In genomic region chr16:16052916-16053315, GRCh38 we compare ENCODE assay signal across 13 cellular contexts.
A peak's percentile ranks its signal among the peaks of the same experiment; 100 is the strongest.
DNase-seq lines count a peak whose midpoint lies in the region; ATAC-seq and TF ChIP-seq lines count a peak whose summit lies in the region.
"Had no signal": no experiment of that assay in that cellular context is flagged by ENCODE, and none has a peak within 500 bp of the region (broad histone marks: within the 10 kb centered on the region; RNA-seq: fewer than 3 reads in every experiment).

No MANE protein-coding gene starts in this region.

- no peak overlapping the region for H3K23ac ChIP-seq in IMR-90 (ENCODE audit: low read depth, low read length)
- H3K23ac ChIP-seq in mesenchymal stem cell (ENCODE audit: low read length in 2 of 2), result no peak overlapping the region

- H3K9ac ChIP-seq in IMR-90 (ENCODE audit: low read depth, low read length) (no peak overlapping the region), mesenchymal stem cell (ENCODE audit: low read length) (no peak overlapping the region)

- H3K27ac Mint-ChIP-seq in type B pancreatic cell (no peak overlapping the region), glutamatergic neuron (ENCODE audit: unreplicated experiment) (no peak overlapping the region)

- H3K4me2 ChIP-seq in IMR-90 (ENCODE audit: low read depth, low read length), result no peak overlapping the region
- H3K4me2 ChIP-seq in mesenchymal stem cell (ENCODE audit: low read length, poor library complexity, severe bottlenecking), result no peak overlapping the region

- H2BK12ac ChIP-seq in mesenchymal stem cell (ENCODE audit: low read length in 2 of 2), result no peak overlapping the region

- H4K91ac ChIP-seq in IMR-90 (ENCODE audit: insufficient read depth, low read depth, low read length), result no peak overlapping the region
- no peak overlapping the region for H4K91ac ChIP-seq in mesenchymal stem cell (ENCODE audit: low read length)

- no TSS peak for BruUV-seq in IMR-90 (replicated peaks; lab: Mats Ljungman, UMichigan)

- H3K4me3 ChIP-seq in AG04450 (ENCODE audit: low read depth, low read length) (no peak overlapping the region), IMR-90 (ENCODE audit: insufficient read depth, low read depth, low read length) (no peak overlapping the region), brain microvascular endothelial cell (ENCODE audit: low read depth, low read length) (no peak overlapping the region), mesenchymal stem cell (ENCODE audit: insufficient read depth in 1 of 2, low read depth in 1 of 2, low read length in 2 of 2) (no peak overlapping the region), upper lobe of left lung (no peak overlapping the region)

- peaks cover 26% of the 10 kb centered on the region for H3K9me1 ChIP-seq in IMR-90 (ENCODE audit: insufficient read depth, low read length)

- CTCF ChIA-PET in AG04450 (lab: Charles Lee) (interaction anchor here (1.3 kb wide), 1 partner anchor 178 kb away, joined by 5 read pairs; no protein-coding TSS in a partner anchor), IMR-90 (lab: Yijun Ruan, JAX) (no interaction called here)

- H4K8ac ChIP-seq in IMR-90 (ENCODE audit: low read depth in 2 of 2, low read length in 2 of 2), result no peak overlapping the region
- no peak overlapping the region for H4K8ac ChIP-seq in mesenchymal stem cell (ENCODE audit: low read length)

- peak; percentile 73 for ATAC-seq in IMR-90 (ENCODE audit: low read depth)
- ATAC-seq in upper lobe of left lung (ENCODE audit: low FRiP score in 2 of 2), result no peak
- ATAC-seq in HG03159 (IDR thresholded peaks at IDR 0.05; ENCODE audit: unreplicated experiment), result no peak

- DNase-seq in AG04450 (ENCODE audit: low read depth, low spot score), result peak; percentile 38
- DNase-seq in IMR-90, result peak; percentile 89
- DNase-seq in brain microvascular endothelial cell, result peak; percentile 52
- DNase-seq in mesenchymal stem cell, result peak; percentile 88
- DNase-seq in type B pancreatic cell (ENCODE audit: extremely low spot score, unreplicated experiment), result no peak
- DNase-seq in upper lobe of left lung, result no peak
- DNase-seq in glutamatergic neuron, result no peak
- DNase-seq: AML-193, NCI-H1436, NCI-H2081, NCI-H524, SIG-M5 had no signal

- WGBS in IMR-90 (ENCODE audit: extremely low coverage in 2 of 2, insufficient read length in 1 of 2), 2 experiments, result 40% methylated on average over 1 of the region's 3 CpGs; no CpG with 5 or more reads in 1 of the 2 experiments
- 78% methylated on average over 2 of the region's 3 CpGs for WGBS in mesenchymal stem cell
- 86 to 92% methylated on average over 3 of the region's 3 CpGs for WGBS in upper lobe of left lung, 2 donors

- H4K20me1 ChIP-seq in IMR-90 (ENCODE audit: insufficient read depth, low read length), result peaks cover 25% of the 10 kb centered on the region; the same call in 1 of the 2 replicates

- H2BK120ac ChIP-seq in IMR-90 (ENCODE audit: low read depth, low read length) (no peak overlapping the region), mesenchymal stem cell (ENCODE audit: low read depth, low read length) (no peak overlapping the region)

- TF ChIP-seq RAD21 in IMR-90 (IDR thresholded peaks at IDR 0.05; ENCODE audit: low read length), result no peak

- H3K79me1 ChIP-seq in IMR-90 (ENCODE audit: low read depth in 1 of 2, low read length in 2 of 2), result peaks cover 48 to 66% of the 10 kb centered on the region in 2 experiments
- H3K79me1 ChIP-seq in mesenchymal stem cell (replicated peaks; ENCODE audit: low read length, poor library complexity, severe bottlenecking), result peaks cover under 1% of the 10 kb centered on the region

- H3K4me3 Mint-ChIP-seq in type B pancreatic cell (no peak overlapping the region), glutamatergic neuron (ENCODE audit: unreplicated experiment) (no peak overlapping the region)

- dilution Hi-C loops in IMR-90 (cut with HindIII; ENCODE audit: low sequenced_read_pairs, unreplicated experiment), result no loop called here

- H2BK20ac ChIP-seq in IMR-90 (ENCODE audit: low read depth, low read length), result no peak overlapping the region

- H3K4ac ChIP-seq in IMR-90 (ENCODE audit: low read depth, low read length) (no peak overlapping the region), mesenchymal stem cell (ENCODE audit: low read depth in 1 of 2, low read length in 2 of 2) (no peak overlapping the region)

- H3K4me1 ChIP-seq in IMR-90 (ENCODE audit: control insufficient read depth, insufficient read depth, low read length), result peaks cover 4% of the 10 kb centered on the region
- no peaks in the 10 kb centered on the region for H3K4me1 ChIP-seq in mesenchymal stem cell (ENCODE audit: control insufficient read depth, insufficient read depth, low read depth, low read length)
- no peaks in the 10 kb centered on the region for H3K4me1 ChIP-seq in upper lobe of left lung

- H3K9me3 ChIP-seq in AG04450 (ENCODE audit: control insufficient read depth, insufficient read depth, low read length) (no peaks in the 10 kb centered on the region), IMR-90 (ENCODE audit: control insufficient read depth, insufficient read depth, low read length) (no peaks in the 10 kb centered on the region), mesenchymal stem cell (ENCODE audit: control insufficient read depth, low read length) (no peaks in the 10 kb centered on the region), upper lobe of left lung (no peaks in the 10 kb centered on the region)

- H3K9me3 Mint-ChIP-seq in type B pancreatic cell, result no peaks in the 10 kb centered on the region
- H3K9me3 Mint-ChIP-seq in glutamatergic neuron (ENCODE audit: unreplicated experiment), result no peaks in the 10 kb centered on the region

- POLR2A ChIA-PET in AG04450 (lab: Yijun Ruan, JAX) (no interaction called here), IMR-90 (lab: Charles Lee; ENCODE audit: unreplicated experiment) (no interaction called here)

- no peaks in the 10 kb centered on the region for H3K27me3 ChIP-seq in AG04450 (ENCODE audit: control insufficient read depth, insufficient read depth, low read length)
- no peaks in the 10 kb centered on the region for H3K27me3 ChIP-seq in IMR-90 (ENCODE audit: control insufficient read depth, insufficient read depth, low read length)
- H3K27me3 ChIP-seq in brain microvascular endothelial cell (replicated peaks), result no peaks in the 10 kb centered on the region
- H3K27me3 ChIP-seq in mesenchymal stem cell (ENCODE audit: control insufficient read depth in 1 of 2, insufficient read depth in 1 of 2, low read length in 2 of 2), result no peaks in the 10 kb centered on the region
- no peaks in the 10 kb centered on the region for H3K27me3 ChIP-seq in upper lobe of left lung

- H2BK5ac ChIP-seq in IMR-90 (ENCODE audit: low read depth, low read length, poor library complexity, severe bottlenecking), result no peak overlapping the region
- no peak overlapping the region for H2BK5ac ChIP-seq in mesenchymal stem cell (ENCODE audit: low read depth, low read length, poor library complexity, severe bottlenecking)

- H3K14ac ChIP-seq in IMR-90 (replicated peaks; ENCODE audit: low read depth, low read length) (no peak overlapping the region), mesenchymal stem cell (ENCODE audit: low read length in 2 of 2) (no peak overlapping the region)

- no peaks in the 10 kb centered on the region for H3K27me3 Mint-ChIP-seq in type B pancreatic cell
- H3K27me3 Mint-ChIP-seq in glutamatergic neuron (ENCODE audit: unreplicated experiment), result peaks cover 3% of the 10 kb centered on the region

- intact Hi-C loops in IMR-90 (cut with micrococcal nuclease), result no loop called here

- H3K4me1 Mint-ChIP-seq in type B pancreatic cell (ENCODE audit: unreplicated experiment) (no peaks in the 10 kb centered on the region), glutamatergic neuron (ENCODE audit: low read depth, unreplicated experiment) (no peaks in the 10 kb centered on the region)

- no peak overlapping the region for H4K5ac ChIP-seq in IMR-90 (ENCODE audit: low read depth, low read length)

- H3K56ac ChIP-seq in IMR-90 (ENCODE audit: extremely low read depth, insufficient read depth, low read length), result no peak overlapping the region

- TF ChIP-seq POLR2A in IMR-90 (IDR thresholded peaks at IDR 0.05; ENCODE audit: low read depth, low read length) (no peak), upper lobe of left lung (IDR thresholded peaks at IDR 0.05) (no peak)

- H2AK5ac ChIP-seq in IMR-90 (ENCODE audit: low read depth, low read length) (no peak overlapping the region), mesenchymal stem cell (ENCODE audit: low read length, severe bottlenecking) (no peak overlapping the region)

- no peak overlapping the region for H2AK9ac ChIP-seq in IMR-90 (replicated peaks; ENCODE audit: low read depth, low read length, poor library complexity)

- TF ChIP-seq CTCF in AG04450 (IDR thresholded peaks at IDR 0.05; ENCODE audit: low read depth, low read length) (no peak), IMR-90 (conservative IDR thresholded peaks at IDR 0.05; ENCODE audit: low read depth, low read length) (no peak), brain microvascular endothelial cell (IDR thresholded peaks at IDR 0.05; ENCODE audit: low read depth, low read length, missing control alignments) (no peak), type B pancreatic cell (conservative IDR thresholded peaks at IDR 0.05) (no peak), upper lobe of left lung (IDR thresholded peaks at IDR 0.05) (no peak), glutamatergic neuron (IDR thresholded peaks at IDR 0.05; ENCODE audit: partially characterized antibody, unreplicated experiment) (no peak)

- H3K27ac ChIP-seq in AG04450 (ENCODE audit: low read depth, low read length) (peak overlapping the region; percentile 33), IMR-90 (ENCODE audit: insufficient read depth, low read length) (no peak overlapping the region), brain microvascular endothelial cell (peak overlapping the region; percentile 41), mesenchymal stem cell (ENCODE audit: low read length, poor library complexity, severe bottlenecking) (no peak overlapping the region), upper lobe of left lung (no peak overlapping the region)

- in situ Hi-C loops in IMR-90 (cut with MboI; ENCODE audit: low sequenced_read_pairs), result no loop called here
- in situ Hi-C loops in brain microvascular endothelial cell (cut with HindIII; ENCODE audit: low pct_ligation_motif_present, low sequenced_read_pairs), result no loop called here

- H3K36me3 ChIP-seq in IMR-90 (ENCODE audit: control insufficient read depth, insufficient read depth, low read length), result peaks cover 83% of the 10 kb centered on the region
- peaks cover 50% of the 10 kb centered on the region for H3K36me3 ChIP-seq in brain microvascular endothelial cell (replicated peaks)
- peaks cover 28 to 91% of the 10 kb centered on the region in 2 experiments for H3K36me3 ChIP-seq in mesenchymal stem cell (ENCODE audit: control insufficient read depth in 1 of 2, insufficient read depth in 2 of 2, low read depth in 1 of 2, low read length in 2 of 2)
- H3K36me3 ChIP-seq in upper lobe of left lung, result peaks cover 15 to 95% (median 38%) of the 10 kb centered on the region in 4 donors

- H3K18ac ChIP-seq in IMR-90 (ENCODE audit: low read depth, low read length), result no peak overlapping the region
- no peak overlapping the region for H3K18ac ChIP-seq in mesenchymal stem cell (ENCODE audit: low read depth in 1 of 2, low read length in 2 of 2)

- H2AFZ ChIP-seq in IMR-90 (replicated peaks; ENCODE audit: low read length, poor library complexity) (no peak overlapping the region), mesenchymal stem cell (ENCODE audit: low read depth, low read length) (no peak overlapping the region)

- H3K36me3 Mint-ChIP-seq in type B pancreatic cell (peaks cover 31% of the 10 kb centered on the region), glutamatergic neuron (ENCODE audit: unreplicated experiment) (peaks cover 5% of the 10 kb centered on the region)

- no peak for TF ChIP-seq EP300 in upper lobe of left lung (IDR thresholded peaks at IDR 0.05)

- H2BK15ac ChIP-seq in IMR-90 (ENCODE audit: low read depth, low read length) (no peak overlapping the region), mesenchymal stem cell (ENCODE audit: low read depth, poor library complexity, severe bottlenecking) (no peak overlapping the region)

Comparison
In these comparisons a context has a peak if more than half of its experiments do, and no peak if none do; other contexts are left out.
1. DNase-seq: peak in AG04450 (single experiment), IMR-90 (single experiment), brain microvascular endothelial cell (single experiment) and mesenchymal stem cell (single experiment); none in type B pancreatic cell (single experiment), upper lobe of left lung (0 of 2) and glutamatergic neuron (single experiment).
2. H3K27ac ChIP-seq: peak in AG04450 (single experiment) and brain microvascular endothelial cell (single experiment); none in IMR-90 (single experiment), mesenchymal stem cell (single experiment) and upper lobe of left lung (0 of 4).